In genomic region chr9:32603914-32604852, GRCh38 we compare ENCODE assay signal across 1 cellular context.
TF ChIP-seq lines count a peak whose summit lies in the region.

No MANE protein-coding gene starts in this region.

TF ChIP-seq in HepG2, 621 proteins besides CTCF, POLR2A, EP300 and RAD21:
- no peak for TF ChIP-seq ZNF879 (CRISPR knock-in tag; IDR thresholded peaks at IDR 0.05)
- TF ChIP-seq ATF2 (CRISPR knock-in tag; IDR thresholded peaks at IDR 0.05) = no peak
- no peak for TF ChIP-seq CEBPB (IDR thresholded peaks at IDR 0.05; ENCODE audit: borderline replicate concordance, low read depth, low read length)
- no peak for TF ChIP-seq HNRNPLL (IDR thresholded peaks at IDR 0.05; ENCODE audit: low read depth, low read length, poor library complexity, severe bottlenecking)
- TF ChIP-seq AHR (CRISPR knock-in tag; IDR thresholded peaks at IDR 0.05) = no peak
- TF ChIP-seq ZNF629 (CRISPR knock-in tag; conservative IDR thresholded peaks at IDR 0.05) = no peak
- TF ChIP-seq GZF1 (CRISPR knock-in tag; IDR thresholded peaks at IDR 0.05) = no peak
- no peak for TF ChIP-seq KLF13 (CRISPR knock-in tag; IDR thresholded peaks at IDR 0.05)
- no peak for TF ChIP-seq PRDM10 (CRISPR knock-in tag; IDR thresholded peaks at IDR 0.05; ENCODE audit: low read depth)
- TF ChIP-seq, protein P1, sequence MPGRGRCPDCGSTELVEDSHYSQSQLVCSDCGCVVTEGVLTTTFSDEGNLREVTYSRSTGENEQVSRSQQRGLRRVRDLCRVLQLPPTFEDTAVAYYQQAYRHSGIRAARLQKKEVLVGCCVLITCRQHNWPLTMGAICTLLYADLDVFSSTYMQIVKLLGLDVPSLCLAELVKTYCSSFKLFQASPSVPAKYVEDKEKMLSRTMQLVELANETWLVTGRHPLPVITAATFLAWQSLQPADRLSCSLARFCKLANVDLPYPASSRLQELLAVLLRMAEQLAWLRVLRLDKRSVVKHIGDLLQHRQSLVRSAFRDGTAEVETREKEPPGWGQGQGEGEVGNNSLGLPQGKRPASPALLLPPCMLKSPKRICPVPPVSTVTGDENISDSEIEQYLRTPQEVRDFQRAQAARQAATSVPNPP (CRISPR knock-in tag; IDR thresholded peaks at IDR 0.05) = no peak
